Comparison of ENCODE assay signal across 14 cellular contexts in genomic region chr18:9756566-9757470, GRCh38. TPM values are rescaled to one million over a fixed set of nuclear protein-coding genes. Genes with fewer than 3 reads are reported as not detected.
DNase-seq lines count a peak whose midpoint lies in the region; TF ChIP-seq lines count a peak whose summit lies in the region.
"Had no signal": no experiment of that assay in that cellular context is flagged by ENCODE, and none has a peak within 500 bp of the region (broad histone marks: within the 10 kb centered on the region; RNA-seq: fewer than 3 reads in every experiment).

No MANE protein-coding gene starts in this region.

- H2BK12ac ChIP-seq in neuronal stem cell (ENCODE audit: low read length), result no peak overlapping the region

- no peaks in the 10 kb centered on the region for H3K27me3 ChIP-seq in SJSA1 (replicated peaks)
- no peaks in the 10 kb centered on the region for H3K27me3 ChIP-seq in neuronal stem cell (ENCODE audit: control insufficient read depth in 3 of 3, insufficient read depth in 3 of 3, low read depth in 1 of 3, low read length in 3 of 3)
- no peaks in the 10 kb centered on the region for H3K27me3 ChIP-seq in vagina
- H3K27me3 ChIP-seq: BE2C had no signal

- no peaks in the 10 kb centered on the region for H3K9me3 Mint-ChIP-seq in dendritic cell treated with granulocyte-macrophage colony-stimulating factor and Interleukin-4, amounts not matched to agents 40 ng/mL and 50 ng/mL, for 4 days
- H3K9me3 Mint-ChIP-seq in activated naive CD4-positive, alpha-beta T cell treated with anti-CD3 and anti-CD28 coated beads for 36 hours, result no peaks in the 10 kb centered on the region
- H3K9me3 Mint-ChIP-seq: CD8-positive, alpha-beta T cell had no signal

- H3K4me1 Mint-ChIP-seq in dendritic cell treated with granulocyte-macrophage colony-stimulating factor and Interleukin-4, amounts not matched to agents 40 ng/mL and 50 ng/mL, for 4 days (ENCODE audit: low read depth), result peaks cover 86% of the 10 kb centered on the region
- H3K4me1 Mint-ChIP-seq in activated naive CD4-positive, alpha-beta T cell treated with anti-CD3 and anti-CD28 coated beads for 36 hours (ENCODE audit: low read depth), result no peaks in the 10 kb centered on the region

- peak overlapping the region; percentile 4 for H2BK15ac ChIP-seq in neuronal stem cell (ENCODE audit: low read length)

- WGBS in neuronal stem cell (ENCODE audit: extremely low coverage in 2 of 2, insufficient read length in 2 of 2, insufficient replicate concordance in 1 of 2), 2 donors, result no CpG with 5 or more reads among the region's 11 CpGs

- H3K4me3 Mint-ChIP-seq in dendritic cell treated with granulocyte-macrophage colony-stimulating factor and Interleukin-4, amounts not matched to agents 40 ng/mL and 50 ng/mL, for 4 days, result no peak overlapping the region
- H3K4me3 Mint-ChIP-seq in activated naive CD4-positive, alpha-beta T cell treated with anti-CD3 and anti-CD28 coated beads for 36 hours, result no peak overlapping the region
- H3K4me3 Mint-ChIP-seq: CD8-positive, alpha-beta T cell had no signal

- no peak overlapping the region for H2AFZ ChIP-seq in neuronal stem cell (ENCODE audit: low read length)

- no peak overlapping the region for H4K8ac ChIP-seq in neuronal stem cell (ENCODE audit: low read depth, low read length)

- H4K91ac ChIP-seq in neuronal stem cell (ENCODE audit: low read depth, low read length, poor library complexity), result no peak overlapping the region

- H2AK5ac ChIP-seq in neuronal stem cell (ENCODE audit: low read depth, low read length), result no peak overlapping the region

- no peak overlapping the region for H3K4ac ChIP-seq in neuronal stem cell (ENCODE audit: low read length)

- peaks cover 23% of the 10 kb centered on the region for H3K36me3 ChIP-seq in SJSA1
- no peaks in the 10 kb centered on the region for H3K36me3 ChIP-seq in neuronal stem cell (replicated peaks in 1 of 2; ENCODE audit: control insufficient read depth in 2 of 2, insufficient read depth in 2 of 2, low read length in 2 of 2)
- H3K36me3 ChIP-seq in vagina, result no peaks in the 10 kb centered on the region
- H3K36me3 ChIP-seq: BE2C had no signal

- H3K9ac ChIP-seq in neuronal stem cell (ENCODE audit: low read depth, low read length, poor library complexity), result no peak overlapping the region

- CTCF ChIA-PET in activated naive CD4-positive, alpha-beta T cell treated with anti-CD3 and anti-CD28 coated beads for 36 hours (lab: Charles Lee), result interaction anchor here (0.6 kb wide), 1 partner anchor 1621 kb away, joined by 3 read pairs; no protein-coding TSS in a partner anchor

- TF ChIP-seq CTCF in vagina (IDR thresholded peaks at IDR 0.05), result no peak

- H3K4me1 ChIP-seq in SJSA1 (replicated peaks) (peaks cover 66% of the 10 kb centered on the region), neuronal stem cell (ENCODE audit: control insufficient read depth in 2 of 2, insufficient read depth in 1 of 2, low read depth in 1 of 2, low read length in 2 of 2) (peaks cover 9 to 21% of the 10 kb centered on the region in 2 donors), vagina (peaks cover 43% of the 10 kb centered on the region)
- H3K4me1 ChIP-seq: BE2C had no signal

- no peak overlapping the region for H2BK120ac ChIP-seq in neuronal stem cell (ENCODE audit: low read depth, low read length)

- H3K27me3 Mint-ChIP-seq in dendritic cell treated with granulocyte-macrophage colony-stimulating factor and Interleukin-4, amounts not matched to agents 40 ng/mL and 50 ng/mL, for 4 days, result no peaks in the 10 kb centered on the region
- peaks cover 2% of the 10 kb centered on the region for H3K27me3 Mint-ChIP-seq in activated naive CD4-positive, alpha-beta T cell treated with anti-CD3 and anti-CD28 coated beads for 36 hours (ENCODE audit: low read depth)

- H3K27ac ChIP-seq in SJSA1, result 0 out of 2 replicates have a peak overlapping the region, but pooled peaks have one; percentile 9
- no peak overlapping the region for H3K27ac ChIP-seq in neuronal stem cell (replicated peaks; ENCODE audit: low read length)
- H3K27ac ChIP-seq in vagina, result peak overlapping the region; percentile 81

- DNase-seq in SJSA1 (ENCODE audit: low read depth in 1 of 2, low spot score in 2 of 2) (no peak), neuronal stem cell (ENCODE audit: low spot score) (no peak), vagina (ENCODE audit: extremely low spot score in 2 of 2) (peak in 1 of 2 donors; percentile 93), HK-2 (ENCODE audit: unreplicated experiment) (no peak)
- DNase-seq in activated CD4-positive, alpha-beta T cell treated with anti-CD3 and anti-CD28 coated beads for 48 hours, result no peak
- DNase-seq in activated naive CD4-positive, alpha-beta T cell treated with anti-CD3 and anti-CD28 coated beads for 36 hours, result no peak
- DNase-seq: BE2C; CD8-positive, alpha-beta T cell; DND-41; NCI-H187 treated with DMSO at 0.1 percent for 48 hours; NCI-H446 treated with DMSO at 0.1 percent for 48 hours; NCI-H774; Right ventricle myocardium superior had no signal

- no peaks in the 10 kb centered on the region for H3K79me1 ChIP-seq in neuronal stem cell (ENCODE audit: low read depth, low read length)

- H3K23ac ChIP-seq in neuronal stem cell (ENCODE audit: low read depth, low read length, poor library complexity), result no peak overlapping the region

- H3K4me3 ChIP-seq in SJSA1 (no peak overlapping the region), neuronal stem cell (ENCODE audit: low read length in 2 of 2) (no peak overlapping the region), vagina (no peak overlapping the region)

- peak overlapping the region; percentile 97 for H3K27ac Mint-ChIP-seq in dendritic cell treated with granulocyte-macrophage colony-stimulating factor and Interleukin-4, amounts not matched to agents 40 ng/mL and 50 ng/mL, for 4 days
- H3K27ac Mint-ChIP-seq in activated naive CD4-positive, alpha-beta T cell treated with anti-CD3 and anti-CD28 coated beads for 36 hours, result no peak overlapping the region
- H3K27ac Mint-ChIP-seq: CD8-positive, alpha-beta T cell had no signal

- intact Hi-C loops in dendritic cell treated with granulocyte-macrophage colony-stimulating factor and Interleukin-4, amounts not matched to agents 40 ng/mL and 50 ng/mL, for 4 days (cut with micrococcal nuclease), result no loop called here
- intact Hi-C loops in vagina (cut with DNase I), result no loop called here
- intact Hi-C loops in activated naive CD4-positive, alpha-beta T cell treated with anti-CD3 and anti-CD28 coated beads for 36 hours (cut with micrococcal nuclease), result no loop called here

- H3K4me2 ChIP-seq in neuronal stem cell (ENCODE audit: insufficient read depth, low read length, poor library complexity, severe bottlenecking), result no peak overlapping the region

- no peak overlapping the region for H3K14ac ChIP-seq in neuronal stem cell (ENCODE audit: low read length)

- peaks cover 40% of the 10 kb centered on the region for H3K36me3 Mint-ChIP-seq in dendritic cell treated with granulocyte-macrophage colony-stimulating factor and Interleukin-4, amounts not matched to agents 40 ng/mL and 50 ng/mL, for 4 days (ENCODE audit: low read depth)
- no peaks in the 10 kb centered on the region for H3K36me3 Mint-ChIP-seq in activated naive CD4-positive, alpha-beta T cell treated with anti-CD3 and anti-CD28 coated beads for 36 hours (ENCODE audit: low read depth)
- H3K36me3 Mint-ChIP-seq: CD8-positive, alpha-beta T cell had no signal

- TF ChIP-seq POLR2A in vagina (IDR thresholded peaks at IDR 0.05), result no peak

- no peak overlapping the region for H3K18ac ChIP-seq in neuronal stem cell (ENCODE audit: low read length)

- no peaks in the 10 kb centered on the region for H3K9me3 ChIP-seq in SJSA1 (replicated peaks)
- peaks cover 0 to 8% of the 10 kb centered on the region in 2 donors for H3K9me3 ChIP-seq in neuronal stem cell (replicated peaks in 1 of 2; ENCODE audit: control insufficient read depth in 2 of 2, insufficient read depth in 1 of 2, low read depth in 1 of 2, low read length in 2 of 2)
- H3K9me3 ChIP-seq in vagina, result no peaks in the 10 kb centered on the region
- H3K9me3 ChIP-seq: BE2C had no signal

- H2BK5ac ChIP-seq in neuronal stem cell (ENCODE audit: low read length), result no peak overlapping the region

RNA-seq across cellular contexts. Expression of gene RAB31, which starts 48.7 kb away (rescaled TPM):
- 58.9 and 72.2 TPM in 2 replicates for total RNA-seq in SJSA1 (2014; rRNA removed; shearing (Covaris generic))
- 30.4 TPM for polyA plus RNA-seq in neuronal stem cell (2013, experiment 1 of 2)
- polyA plus RNA-seq in neuronal stem cell (2013, experiment 2 of 2), result 34.5 TPM
- 26.0 TPM for total RNA-seq in vagina
- under 1 TPM; 0.38 to 0.89 TPM for total RNA-seq in activated naive CD4-positive, alpha-beta T cell treated with anti-CD3 and anti-CD28 coated beads for 36 hours

Comparison
In these comparisons a context has a peak if more than half of its experiments do, and no peak if none do; other contexts are left out.
1. RNA of gene RAB31, which starts 48.7 kb away (total RNA-seq): 58.9 to 72.2 TPM in SJSA1 and 26.0 TPM in vagina (single experiment); 0.38 to 0.89 TPM in activated naive CD4-positive, alpha-beta T cell treated with anti-CD3 and anti-CD28 coated beads for 36 hours; every median in the first group is over 10 times any median in the second.